ENCODE assay signal across 17 cellular contexts in the genomic region with DNA sequence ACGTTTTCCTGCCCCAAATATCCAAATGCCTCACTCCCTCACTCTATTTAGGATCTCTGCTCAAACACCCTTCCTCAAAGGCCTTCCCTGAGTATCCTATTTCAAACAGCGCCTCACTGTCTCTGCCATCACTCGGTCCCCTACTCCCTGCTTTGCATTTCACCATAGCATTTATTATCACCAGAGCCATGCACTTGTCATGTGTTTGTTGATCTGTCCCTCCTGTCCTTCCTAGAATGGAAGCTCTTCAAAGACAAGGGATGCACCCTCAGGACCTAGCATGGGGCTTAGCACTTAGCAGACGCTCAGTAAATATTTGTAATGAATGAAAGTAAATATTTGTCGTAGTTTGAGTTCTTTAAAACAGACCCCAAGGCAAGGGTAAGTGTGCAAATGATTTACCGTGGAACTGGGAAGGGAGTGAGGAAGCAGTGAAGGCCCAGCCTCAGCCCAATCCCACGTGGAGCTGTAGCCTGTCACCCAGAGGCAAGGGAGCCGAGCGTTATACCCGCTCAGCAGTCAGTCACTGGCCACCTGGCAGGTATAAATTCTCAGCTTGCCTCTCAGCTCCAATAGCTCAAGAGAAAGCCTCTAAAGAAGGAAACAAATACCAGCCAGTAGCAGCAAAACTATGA.
DNase-seq lines count a peak whose midpoint lies in the region; TF ChIP-seq lines count a peak whose summit lies in the region.
"Had no signal": no experiment of that assay in that cellular context is flagged by ENCODE, and none has a peak within 500 bp of the region (broad histone marks: within the 10 kb centered on the region; RNA-seq: fewer than 3 reads in every experiment).

No MANE protein-coding gene starts in this region.

- DNase-seq in ELF-1 (ENCODE audit: low read depth, low spot score) (peak; percentile 13), NCI-H345 (lab: John Stamatoyannopoulos, UW) (peak; percentile 74), NCI-H748 treated with DMSO at 0.1 percent for 48 hours (lab: John Stamatoyannopoulos, UW) (peak; percentile 28), left kidney (ENCODE audit: low read depth, low spot score) (peak; percentile 66), Calu3 (no peak), endothelial cell (ENCODE audit: low spot score) (no peak), NCI-H2107 treated with DMSO at 0.1 percent for 48 hours (lab: John Stamatoyannopoulos, UW; ENCODE audit: unreplicated experiment) (no peak), NCI-H1694 (lab: John Stamatoyannopoulos, UW) (no peak)
- DNase-seq: ACHN, AML-193, GF-D8, GM23248, NCI-H1105, NCI-H226, PC-9, SJCRH30, T-helper 17 cell had no signal

- TF ChIP-seq CTCF in Calu3 (IDR thresholded peaks at IDR 0.05; ENCODE audit: unreplicated experiment), result no peak
- TF ChIP-seq CTCF in endothelial cell (IDR thresholded peaks at IDR 0.05; ENCODE audit: unreplicated experiment), result no peak

- H3K27ac Mint-ChIP-seq in Calu3 (ENCODE audit: unreplicated experiment) (no peak overlapping the region), endothelial cell (ENCODE audit: unreplicated experiment) (no peak overlapping the region)
- H3K27ac Mint-ChIP-seq: T-helper 17 cell had no signal

- H3K27me3 Mint-ChIP-seq in Calu3 (ENCODE audit: unreplicated experiment), result peaks cover 43% of the 10 kb centered on the region
- no peaks in the 10 kb centered on the region for H3K27me3 Mint-ChIP-seq in endothelial cell (ENCODE audit: unreplicated experiment)

- no peaks in the 10 kb centered on the region for H3K4me1 Mint-ChIP-seq in Calu3 (ENCODE audit: low read depth, unreplicated experiment)
- H3K4me1 Mint-ChIP-seq in endothelial cell (ENCODE audit: unreplicated experiment), result peaks cover 7% of the 10 kb centered on the region

- H3K36me3 Mint-ChIP-seq in Calu3 (ENCODE audit: insufficient read depth, unreplicated experiment) (no peaks in the 10 kb centered on the region), endothelial cell (ENCODE audit: low read depth, unreplicated experiment) (no peaks in the 10 kb centered on the region)

- no peaks in the 10 kb centered on the region for H3K9me3 Mint-ChIP-seq in Calu3 (ENCODE audit: low read depth, unreplicated experiment)
- no peaks in the 10 kb centered on the region for H3K9me3 Mint-ChIP-seq in endothelial cell (ENCODE audit: unreplicated experiment)

- intact Hi-C loops in Calu3 (cut with micrococcal nuclease; ENCODE audit: unreplicated experiment), result no loop called here

- CTCF ChIA-PET in Calu3 (lab: Charles Lee), result no interaction called here

- BruUV-seq in Calu3 (replicated peaks; lab: Mats Ljungman, UMichigan), result no TSS peak

- no peak overlapping the region for H3K4me3 Mint-ChIP-seq in Calu3 (ENCODE audit: low read depth, unreplicated experiment)
- no peak overlapping the region for H3K4me3 Mint-ChIP-seq in endothelial cell (ENCODE audit: unreplicated experiment)
- H3K4me3 Mint-ChIP-seq: T-helper 17 cell had no signal

Comparison
In these comparisons a context has a peak if more than half of its experiments do, and no peak if none do; other contexts are left out.
1. DNase-seq: peak in ELF-1 (single experiment), NCI-H345 (single experiment), NCI-H748 treated with DMSO at 0.1 percent for 48 hours (single experiment) and left kidney (single experiment); none in Calu3 (single experiment), endothelial cell (single experiment), NCI-H2107 treated with DMSO at 0.1 percent for 48 hours (single experiment) and NCI-H1694 (single experiment).